27 cellular contexts compared by ENCODE assay signal in the genomic region with DNA sequence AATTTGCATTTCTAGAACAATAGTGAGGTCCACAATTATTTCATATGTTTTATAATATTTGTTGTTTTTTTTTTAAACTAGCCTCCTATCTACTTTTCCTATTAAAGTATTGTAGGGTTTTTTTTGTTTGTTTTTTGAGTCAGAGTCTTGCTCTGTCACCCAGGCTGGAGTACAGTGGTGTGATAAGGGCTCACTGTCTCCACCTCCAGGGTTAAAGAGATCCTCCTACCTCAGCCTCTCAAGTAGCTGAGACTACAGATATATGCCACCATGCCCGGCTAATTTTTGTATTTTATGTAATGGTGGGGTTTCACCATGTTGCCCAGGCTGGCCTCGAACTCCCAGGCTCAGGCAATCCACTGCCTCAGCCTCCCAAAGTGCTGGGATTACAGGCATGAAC.
DNase-seq lines count a peak whose midpoint lies in the region; ATAC-seq and TF ChIP-seq lines count a peak whose summit lies in the region.
"Had no signal": no experiment of that assay in that cellular context is flagged by ENCODE, and none has a peak within 500 bp of the region (broad histone marks: within the 10 kb centered on the region; RNA-seq: fewer than 3 reads in every experiment).

No MANE protein-coding gene starts in this region.

- no peak overlapping the region for H3K4me3 ChIP-seq in RWPE2 (ENCODE audit: severe bottlenecking)
- H3K4me3 ChIP-seq in fibroblast of mammary gland (ENCODE audit: control insufficient read depth, low read depth, low read length), result no peak overlapping the region
- H3K4me3 ChIP-seq: left ventricle myocardium inferior, Peyer's patch, psoas muscle, testis had no signal

- peak; percentile 6 for DNase-seq in Caki2 (ENCODE audit: low read depth)
- DNase-seq in LHCN-M2 (ENCODE audit: low read depth), result peak; percentile 13
- DNase-seq in RWPE2 (ENCODE audit: low spot score), result no peak
- peak; percentile 12 for DNase-seq in fibroblast of mammary gland (ENCODE audit: low read depth)
- no peak for DNase-seq in occipital lobe (lab: John Stamatoyannopoulos, UW)
- no peak for DNase-seq in NCI-H524 (lab: John Stamatoyannopoulos, UW)
- DNase-seq: activated CD4-positive, alpha-beta memory T cell treated with anti-CD3 and anti-CD28 coated beads for 36 hours; activated CD4-positive, CD25-positive, alpha-beta regulatory T cell treated with anti-CD3 and anti-CD28 coated beads, Interleukin-2, amount 50 U/mL, for 72 hours; anterior cingulate cortex; CD4-positive, CD25-positive, alpha-beta regulatory T cell; central memory CD4-positive, alpha-beta T cell; HCEC 1CT; left ventricle myocardium inferior; NCI-H1048; NCI-H1694 treated with DMSO at 0.1 percent for 48 hours; NCI-H2171; NCI-H524 treated with DMSO at 0.1 percent for 48 hours; NK-92 treated with Interleukin-12 subunit alpha and Interleukin-12 subunit beta, amount 100 ng/mL, for 24 hours; Peyer's patch; psoas muscle; stimulated activated naive CD4-positive, alpha-beta T cell; T-cell; testis had no signal

- no peaks in the 10 kb centered on the region for H3K36me3 ChIP-seq in RWPE2 (ENCODE audit: low read depth)
- H3K36me3 ChIP-seq: left ventricle myocardium inferior, neutrophil, Peyer's patch had no signal

- no peak overlapping the region for H3K27ac ChIP-seq in RWPE2 (ENCODE audit: poor library complexity, severe bottlenecking)
- H3K27ac ChIP-seq: KMS-11, left ventricle myocardium inferior, neutrophil, Peyer's patch, psoas muscle, testis had no signal

- no peaks in the 10 kb centered on the region for H3K9me3 ChIP-seq in RWPE2 (ENCODE audit: severe bottlenecking)
- H3K9me3 ChIP-seq: left ventricle myocardium inferior, neutrophil, Peyer's patch, psoas muscle, testis had no signal

- peak; percentile 58; the same call in 1 of the 3 replicates for ATAC-seq in RWPE2 (ENCODE audit: low read depth)
- ATAC-seq in HG02678 (IDR thresholded peaks at IDR 0.05; ENCODE audit: unreplicated experiment), result no peak
- no peak for ATAC-seq in HG03378 (IDR thresholded peaks at IDR 0.05; ENCODE audit: unreplicated experiment)
- ATAC-seq: psoas muscle, T-cell had no signal

- in situ Hi-C loops in Caki2 (cut with HindIII; ENCODE audit: low pct_unique_long_range_greater_than_20kb, low sequenced_read_pairs), result no loop called here

- H3K27me3 ChIP-seq in RWPE2 (ENCODE audit: insufficient read depth, poor library complexity, severe bottlenecking), result no peaks in the 10 kb centered on the region
- H3K27me3 ChIP-seq: neutrophil, Peyer's patch, testis had no signal

- H3K4me1 ChIP-seq in RWPE2 (ENCODE audit: insufficient read depth, poor library complexity, severe bottlenecking), result no peaks in the 10 kb centered on the region
- H3K4me1 ChIP-seq: left ventricle myocardium inferior, Peyer's patch, psoas muscle, testis had no signal

- TF ChIP-seq CTCF in RWPE2 (IDR thresholded peaks at IDR 0.05; ENCODE audit: poor library complexity, severe bottlenecking) (peak; percentile 10), fibroblast of mammary gland (conservative IDR thresholded peaks at IDR 0.05; ENCODE audit: control insufficient read depth, insufficient read depth, low read depth, low read length) (no peak)

Comparison
In these comparisons a context has a peak if more than half of its experiments do, and no peak if none do; other contexts are left out.
1. DNase-seq: peak in Caki2 (single experiment), LHCN-M2 (single experiment) and fibroblast of mammary gland (single experiment); none in RWPE2 (single experiment), occipital lobe (single experiment) and NCI-H524 (0 of 2).